In genomic region chr4:53703267-53703655, GRCh38 we compare ENCODE assay signal across 8 cellular contexts.
DNase-seq lines count a peak whose midpoint lies in the region; ATAC-seq and TF ChIP-seq lines count a peak whose summit lies in the region.

No MANE protein-coding gene starts in this region.

- H3K4me3 Mint-ChIP-seq in CD4-positive, alpha-beta T cell = peak overlapping the region; percentile 36

- H3K27me3 ChIP-seq in CD4-positive, alpha-beta T cell (ENCODE audit: control insufficient read depth, insufficient read depth, low read length) = no peaks in the 10 kb centered on the region
- H3K27me3 ChIP-seq in RWPE2 (ENCODE audit: insufficient read depth, poor library complexity, severe bottlenecking) = no peaks in the 10 kb centered on the region
- H3K27me3 ChIP-seq in right atrium auricular region = no peaks in the 10 kb centered on the region
- no peaks in the 10 kb centered on the region for H3K27me3 ChIP-seq in gastrocnemius medialis

- no peak for DNase-seq in CD4-positive, alpha-beta T cell
- DNase-seq in RWPE2 (ENCODE audit: low spot score) = no peak
- DNase-seq in right atrium auricular region (ENCODE audit: low spot score) = no peak
- DNase-seq in gastrocnemius medialis = no peak
- no peak for DNase-seq in left colon
- no peak for DNase-seq in effector CD4-positive, alpha-beta T cell

- H3K4me3 ChIP-seq in RWPE2 (ENCODE audit: severe bottlenecking) (no peak overlapping the region), right atrium auricular region (peak overlapping the region; percentile 11 to 38), gastrocnemius medialis (peak overlapping the region in 2 of 4 donors; percentile 44 to 50)

- no peaks in the 10 kb centered on the region for H3K36me3 Mint-ChIP-seq in CD4-positive, alpha-beta T cell (ENCODE audit: low read depth)

- H3K4me1 ChIP-seq in RWPE2 (ENCODE audit: insufficient read depth, poor library complexity, severe bottlenecking) (peaks cover 7% of the 10 kb centered on the region), right atrium auricular region (peaks cover 0 to 30% of the 10 kb centered on the region in 2 donors), gastrocnemius medialis (peaks cover 12 to 21% of the 10 kb centered on the region in 2 donors)

- no peaks in the 10 kb centered on the region for H3K9me3 ChIP-seq in CD4-positive, alpha-beta T cell (ENCODE audit: control insufficient read depth, low read length)
- no peaks in the 10 kb centered on the region for H3K9me3 ChIP-seq in RWPE2 (ENCODE audit: severe bottlenecking)
- H3K9me3 ChIP-seq in right atrium auricular region = no peaks in the 10 kb centered on the region
- no peaks in the 10 kb centered on the region for H3K9me3 ChIP-seq in gastrocnemius medialis

- POLR2A ChIA-PET in CD4-positive, alpha-beta T cell (lab: Charles Lee) = no interaction called here

- no peaks in the 10 kb centered on the region for H3K9me3 Mint-ChIP-seq in CD4-positive, alpha-beta T cell

- in situ Hi-C loops in gastrocnemius medialis (cut with MboI; ENCODE audit: low sequenced_read_pairs in 4 of 4) = loop anchor here in 2 of 4 donors (10.0 to 25.0 kb wide), 2 partner anchors 522 to 534 kb away; partner anchors contain the start of gene PDGFRA (in 2 of the 2)

- H3K27ac ChIP-seq in CD4-positive, alpha-beta T cell (ENCODE audit: low read depth, low read length) = no peak overlapping the region
- H3K27ac ChIP-seq in RWPE2 (ENCODE audit: poor library complexity, severe bottlenecking) (peak overlapping the region; percentile 42), right atrium auricular region (peak overlapping the region; percentile 44 to 55), gastrocnemius medialis (peak overlapping the region; percentile 45 to 71 (median 58))

- H3K27ac Mint-ChIP-seq in CD4-positive, alpha-beta T cell = no peak overlapping the region

- H3K4me1 Mint-ChIP-seq in CD4-positive, alpha-beta T cell (ENCODE audit: low read depth) = peaks cover 10% of the 10 kb centered on the region

- CTCF ChIA-PET in CD4-positive, alpha-beta T cell (lab: Charles Lee) = no interaction called here

- peaks cover 34% of the 10 kb centered on the region for H3K27me3 Mint-ChIP-seq in CD4-positive, alpha-beta T cell

- intact Hi-C loops in CD4-positive, alpha-beta T cell (cut with DNase I, micrococcal nuclease) = no loop called here
- intact Hi-C loops in gastrocnemius medialis (cut with DNase I; ENCODE audit: low total_unique reads) = loop anchor here (10.0 kb wide), 3 partner anchors 202 to 522 kb away; partner anchors contain the start of gene PDGFRA
- intact Hi-C loops in left colon (cut with DNase I, micrococcal nuclease) = no loop called here

- TF ChIP-seq POLR2A in gastrocnemius medialis (IDR thresholded peaks at IDR 0.05) = no peak

- no peaks in the 10 kb centered on the region for H3K36me3 ChIP-seq in RWPE2 (ENCODE audit: low read depth)
- H3K36me3 ChIP-seq in right atrium auricular region = no peaks in the 10 kb centered on the region
- H3K36me3 ChIP-seq in gastrocnemius medialis = no peaks in the 10 kb centered on the region

- ATAC-seq in CD4-positive, alpha-beta T cell (ENCODE audit: poor library complexity) = no peak
- ATAC-seq in RWPE2 (ENCODE audit: low read depth) (no peak), gastrocnemius medialis (no peak), GM19023 (IDR thresholded peaks at IDR 0.05; ENCODE audit: unreplicated experiment) (no peak), left colon (no peak), GM18861 (IDR thresholded peaks at IDR 0.05; ENCODE audit: unreplicated experiment) (no peak)

- TF ChIP-seq CTCF in CD4-positive, alpha-beta T cell (IDR thresholded peaks at IDR 0.05) = no peak
- TF ChIP-seq CTCF in RWPE2 (IDR thresholded peaks at IDR 0.05; ENCODE audit: poor library complexity, severe bottlenecking) = no peak
- TF ChIP-seq CTCF in right atrium auricular region (IDR thresholded peaks at IDR 0.05) = no peak
- TF ChIP-seq CTCF in gastrocnemius medialis (IDR thresholded peaks at IDR 0.05 in 4 of 5, conservative IDR thresholded peaks at IDR 0.05 in 1 of 5) = no peak
